Comparison of ENCODE assay signal across 12 cellular contexts in the genomic region with DNA sequence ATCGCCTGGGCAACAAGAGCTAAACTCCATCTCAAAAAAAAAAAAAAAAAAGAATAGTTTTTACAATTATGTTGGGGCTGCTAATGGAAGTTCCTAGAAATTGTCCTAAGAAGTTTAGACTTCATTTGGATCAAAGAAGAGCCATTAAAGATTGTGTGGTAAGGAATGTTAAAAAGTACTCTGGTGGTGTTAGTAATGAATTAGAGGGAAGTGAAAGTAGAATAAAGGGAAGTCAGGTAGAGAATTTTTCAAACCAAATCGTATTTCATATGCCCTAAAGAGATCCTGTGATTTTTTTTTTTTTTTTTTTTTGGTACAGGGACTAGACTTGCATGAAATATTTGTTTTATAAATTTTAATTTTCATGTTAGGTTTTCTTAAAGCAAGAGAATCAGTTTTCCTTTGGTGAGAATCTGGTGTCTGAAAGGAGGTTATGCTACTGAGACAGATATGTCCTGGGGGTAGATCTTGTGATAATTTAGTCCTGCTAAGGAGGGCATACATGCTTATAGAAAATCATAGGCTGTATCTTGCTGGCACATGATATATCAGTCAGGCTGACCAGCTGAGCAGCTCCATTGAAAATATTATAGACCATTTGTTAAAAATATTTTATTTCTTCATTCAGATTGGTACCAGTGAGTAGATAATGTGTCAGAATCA. TPM values are rescaled to one million over a fixed set of nuclear protein-coding genes. Genes with fewer than 3 reads are reported as not detected.
DNase-seq lines count a peak whose midpoint lies in the region; ATAC-seq and TF ChIP-seq lines count a peak whose summit lies in the region.
"Had no signal": no experiment of that assay in that cellular context is flagged by ENCODE, and none has a peak within 500 bp of the region (broad histone marks: within the 10 kb centered on the region; RNA-seq: fewer than 3 reads in every experiment).

No MANE protein-coding gene starts in this region.

- H2AK5ac ChIP-seq in neuronal stem cell (ENCODE audit: low read depth, low read length), result no peak overlapping the region

- H3K27ac ChIP-seq in DOHH2 (ENCODE audit: low read depth, low read length), result no peak overlapping the region
- peak overlapping the region; percentile 68 for H3K27ac ChIP-seq in RWPE1
- no peak overlapping the region for H3K27ac ChIP-seq in neuronal stem cell (replicated peaks; ENCODE audit: low read length)
- no peak overlapping the region for H3K27ac ChIP-seq in A673 (ENCODE audit: low read depth, low read length, poor library complexity, severe bottlenecking)
- H3K27ac ChIP-seq: BLaER1, HL-60 had no signal

- no peak overlapping the region for H3K27ac Mint-ChIP-seq in glutamatergic neuron (ENCODE audit: unreplicated experiment)

- no peak overlapping the region for H2AFZ ChIP-seq in neuronal stem cell (ENCODE audit: low read length)

- H3K36me3 ChIP-seq in DOHH2 (ENCODE audit: control insufficient read depth, low read length) (peaks cover 11% of the 10 kb centered on the region), neuronal stem cell (replicated peaks in 1 of 2; ENCODE audit: control insufficient read depth in 2 of 2, insufficient read depth in 2 of 2, low read length in 2 of 2) (peaks cover 6 to 41% of the 10 kb centered on the region in 2 donors), A673 (ENCODE audit: insufficient read depth, low read length, poor library complexity, severe bottlenecking) (peaks cover 14% of the 10 kb centered on the region)

- TF ChIP-seq CTCF in DOHH2 (IDR thresholded peaks at IDR 0.05; ENCODE audit: low read depth, low read length, poor library complexity, severe bottlenecking), result no peak
- TF ChIP-seq CTCF in RWPE1 (conservative IDR thresholded peaks at IDR 0.05; ENCODE audit: low read depth), result no peak
- TF ChIP-seq CTCF in A673 (conservative IDR thresholded peaks at IDR 0.05; ENCODE audit: low read depth, low read length), result no peak
- no peak for TF ChIP-seq CTCF in glutamatergic neuron (IDR thresholded peaks at IDR 0.05; ENCODE audit: partially characterized antibody, unreplicated experiment)

- H4K91ac ChIP-seq in neuronal stem cell (ENCODE audit: low read depth, low read length, poor library complexity), result no peak overlapping the region

- DNase-seq in RWPE1 (ENCODE audit: low spot score) (no peak), neuronal stem cell (ENCODE audit: low spot score) (no peak), A673 (ENCODE audit: low spot score) (no peak), glutamatergic neuron (no peak), NCI-H510A (lab: John Stamatoyannopoulos, UW) (no peak)
- DNase-seq: activated CD8-positive, alpha-beta memory T cell treated with anti-CD3 and anti-CD28 coated beads, Interleukin-2, amount 50 U/mL, for 4 hours; left ventricle myocardium superior had no signal

- no peak overlapping the region for H2BK12ac ChIP-seq in neuronal stem cell (ENCODE audit: low read length)

- CTCF ChIA-PET in RWPE1 (lab: Yijun Ruan, JAX) (interaction anchor here (0.6 to 1.5 kb wide), 4 partner anchors 10 to 906 kb away, joined by 3 to 6 read pairs (median 5); a partner anchor contains a TSS), A673 (lab: Charles Lee) (no interaction called here)

- no peak overlapping the region for H3K9ac ChIP-seq in neuronal stem cell (ENCODE audit: low read depth, low read length, poor library complexity)
- H3K9ac ChIP-seq: BLaER1 had no signal

- H3K9me3 ChIP-seq in DOHH2 (ENCODE audit: control insufficient read depth, insufficient read depth, low read length) (no peaks in the 10 kb centered on the region), neuronal stem cell (replicated peaks in 1 of 2; ENCODE audit: control insufficient read depth in 2 of 2, insufficient read depth in 1 of 2, low read depth in 1 of 2, low read length in 2 of 2) (peaks cover 4 to 20% of the 10 kb centered on the region in 2 donors), A673 (ENCODE audit: low read depth, low read length, poor library complexity, severe bottlenecking) (peaks cover 8% of the 10 kb centered on the region)
- H3K9me3 ChIP-seq: BLaER1 had no signal

- H3K79me1 ChIP-seq in neuronal stem cell (ENCODE audit: low read depth, low read length), result peaks cover 2% of the 10 kb centered on the region

- no peak overlapping the region for H2BK120ac ChIP-seq in neuronal stem cell (ENCODE audit: low read depth, low read length)

- no peak overlapping the region for H3K18ac ChIP-seq in neuronal stem cell (ENCODE audit: low read length)

- H3K4me3 Mint-ChIP-seq in glutamatergic neuron (ENCODE audit: unreplicated experiment), result no peak overlapping the region

- intact Hi-C loops in A673 (cut with micrococcal nuclease; ENCODE audit: unreplicated experiment), result no loop called here

- ATAC-seq in GM19463 (IDR thresholded peaks at IDR 0.05; ENCODE audit: unreplicated experiment) (peak; percentile 64), HG03066 (IDR thresholded peaks at IDR 0.05; ENCODE audit: low read depth, unreplicated experiment) (peak; percentile 60)
- ATAC-seq: left ventricle myocardium superior had no signal

- BruUV-seq in A673 (replicated peaks; lab: Mats Ljungman, UMichigan), result no TSS peak

- H3F3A ChIP-seq in DOHH2 (ENCODE audit: control insufficient read depth, insufficient read depth), result no peaks in the 10 kb centered on the region

- H2BK15ac ChIP-seq in neuronal stem cell (ENCODE audit: low read length), result no peak overlapping the region

- WGBS in neuronal stem cell (ENCODE audit: extremely low coverage in 2 of 2, insufficient read length in 2 of 2, insufficient replicate concordance in 1 of 2), 2 donors, result no CpG with 5 or more reads among the region's 2 CpGs

- POLR2A ChIA-PET in RWPE1 (lab: Yijun Ruan, JAX; ENCODE audit: low non-redundant PET) (no interaction called here), A673 (lab: Charles Lee; ENCODE audit: low non-redundant PET) (no interaction called here)

- H3K4me1 Mint-ChIP-seq in glutamatergic neuron (ENCODE audit: low read depth, unreplicated experiment), result peaks cover 3% of the 10 kb centered on the region

- H3K4me2 ChIP-seq in DOHH2 (ENCODE audit: low read length), result peak overlapping the region; percentile 47
- no peak overlapping the region for H3K4me2 ChIP-seq in neuronal stem cell (ENCODE audit: insufficient read depth, low read length, poor library complexity, severe bottlenecking)
- H3K4me2 ChIP-seq: BLaER1 had no signal

- H3K4me3 ChIP-seq in DOHH2 (ENCODE audit: low read length), result no peak overlapping the region
- H3K4me3 ChIP-seq in neuronal stem cell (ENCODE audit: low read length in 2 of 2), result no peak overlapping the region
- H3K4me3 ChIP-seq in A673 (ENCODE audit: low read depth, low read length, poor library complexity, severe bottlenecking), result no peak overlapping the region
- H3K4me3 ChIP-seq: BLaER1 had no signal

- peaks cover 5% of the 10 kb centered on the region for H3K36me3 Mint-ChIP-seq in glutamatergic neuron (ENCODE audit: unreplicated experiment)

- peaks cover 98% of the 10 kb centered on the region for H3K79me2 ChIP-seq in DOHH2 (ENCODE audit: control insufficient read depth, low read length)

- H3K4ac ChIP-seq in neuronal stem cell (ENCODE audit: low read length), result no peak overlapping the region

- H4K20me1 ChIP-seq in DOHH2 (ENCODE audit: control insufficient read depth, insufficient read depth, low read depth, low read length), result peaks cover 28% of the 10 kb centered on the region

- no peak overlapping the region for H2BK5ac ChIP-seq in neuronal stem cell (ENCODE audit: low read length)

- H4K8ac ChIP-seq in neuronal stem cell (ENCODE audit: low read depth, low read length), result no peak overlapping the region

- peaks cover 50% of the 10 kb centered on the region for H3K4me1 ChIP-seq in DOHH2 (ENCODE audit: control insufficient read depth, low read length)
- H3K4me1 ChIP-seq in neuronal stem cell (ENCODE audit: control insufficient read depth in 2 of 2, insufficient read depth in 1 of 2, low read depth in 1 of 2, low read length in 2 of 2), result no peaks in the 10 kb centered on the region
- peaks cover 26% of the 10 kb centered on the region for H3K4me1 ChIP-seq in A673 (ENCODE audit: insufficient read depth, low read length, poor library complexity, severe bottlenecking)

- H3K23ac ChIP-seq in neuronal stem cell (ENCODE audit: low read depth, low read length, poor library complexity), result no peak overlapping the region

- H3K14ac ChIP-seq in neuronal stem cell (ENCODE audit: low read length), result no peak overlapping the region

- H3K27me3 ChIP-seq in DOHH2 (ENCODE audit: control insufficient read depth, low read length) (no peaks in the 10 kb centered on the region), neuronal stem cell (ENCODE audit: control insufficient read depth in 3 of 3, insufficient read depth in 3 of 3, low read depth in 1 of 3, low read length in 3 of 3) (no peaks in the 10 kb centered on the region), A673 (replicated peaks; ENCODE audit: insufficient read depth, low read depth, low read length, poor library complexity) (no peaks in the 10 kb centered on the region)
- H3K27me3 ChIP-seq: BLaER1 had no signal

- no peaks in the 10 kb centered on the region for H3K9me3 Mint-ChIP-seq in glutamatergic neuron (ENCODE audit: unreplicated experiment)

- no peaks in the 10 kb centered on the region for H3K27me3 Mint-ChIP-seq in glutamatergic neuron (ENCODE audit: unreplicated experiment)

- H3K9me2 ChIP-seq in DOHH2 (replicated peaks; ENCODE audit: control insufficient read depth, low read length), result no peaks in the 10 kb centered on the region

RNA-seq across cellular contexts. Expression of a gene that starts 10.7 kb away (rescaled TPM):
- 21.8 TPM for polyA plus RNA-seq in neuronal stem cell (2013, experiment 1 of 2)
- 21.9 TPM for polyA plus RNA-seq in neuronal stem cell (2013, experiment 2 of 2)
- total RNA-seq in A673 (2021) (39.3 and 39.6 TPM in 2 replicates), glutamatergic neuron (ENCODE audit: unreplicated experiment) (27.6 TPM)
